1 cellular context compared by ENCODE assay signal in genomic region chr2:29000954-29001353, GRCh38.
TF ChIP-seq lines count a peak whose summit lies in the region.

No MANE protein-coding gene starts in this region.

TF ChIP-seq in IMR-90, 13 proteins besides CTCF, POLR2A, EP300 and RAD21:
- TF ChIP-seq, protein P1, sequence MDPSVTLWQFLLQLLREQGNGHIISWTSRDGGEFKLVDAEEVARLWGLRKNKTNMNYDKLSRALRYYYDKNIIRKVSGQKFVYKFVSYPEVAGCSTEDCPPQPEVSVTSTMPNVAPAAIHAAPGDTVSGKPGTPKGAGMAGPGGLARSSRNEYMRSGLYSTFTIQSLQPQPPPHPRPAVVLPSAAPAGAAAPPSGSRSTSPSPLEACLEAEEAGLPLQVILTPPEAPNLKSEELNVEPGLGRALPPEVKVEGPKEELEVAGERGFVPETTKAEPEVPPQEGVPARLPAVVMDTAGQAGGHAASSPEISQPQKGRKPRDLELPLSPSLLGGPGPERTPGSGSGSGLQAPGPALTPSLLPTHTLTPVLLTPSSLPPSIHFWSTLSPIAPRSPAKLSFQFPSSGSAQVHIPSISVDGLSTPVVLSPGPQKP (IDR thresholded peaks at IDR 0.05; ENCODE audit: borderline replicate concordance, low read depth, low read length) = no peak
- TF ChIP-seq CHD1 (IDR thresholded peaks at IDR 0.05; ENCODE audit: low read depth, low read length) (no peak), CEBPB (IDR thresholded peaks at IDR 0.05; ENCODE audit: low read depth, low read length) (no peak), RFX5 (IDR thresholded peaks at IDR 0.05; ENCODE audit: low read depth, low read length) (no peak), USF2 (IDR thresholded peaks at IDR 0.05; ENCODE audit: low read depth, low read length) (no peak)
